Comparison of ENCODE assay signal across 26 cellular contexts in genomic region chr15:70034596-70034995, GRCh38.
A peak's percentile ranks its signal among the peaks of the same experiment; 100 is the strongest.
DNase-seq lines count a peak whose midpoint lies in the region; ATAC-seq, FAIRE-seq and TF ChIP-seq lines count a peak whose summit lies in the region.
"Had no signal": no experiment of that assay in that cellular context is flagged by ENCODE, and none has a peak within 500 bp of the region (broad histone marks: within the 10 kb centered on the region; RNA-seq: fewer than 3 reads in every experiment).

No MANE protein-coding gene starts in this region.

- H3K9me3 ChIP-seq in upper lobe of right lung (no peaks in the 10 kb centered on the region), H9 (ENCODE audit: control insufficient read depth, low read depth, low read length) (no peaks in the 10 kb centered on the region)
- H3K9me3 ChIP-seq: gastrocnemius medialis, testis, uterus had no signal

- intact Hi-C loops in cardiac septum (cut with DNase I) (no loop called here), left ventricle myocardium superior (cut with micrococcal nuclease) (no loop called here), upper lobe of right lung (cut with DNase I) (no loop called here)

- no peak overlapping the region for H4K5ac ChIP-seq in H9 (ENCODE audit: insufficient read length, low read depth, low read length)

- H3K4me1 ChIP-seq in upper lobe of right lung (no peaks in the 10 kb centered on the region), H9 (ENCODE audit: insufficient read depth, low read length) (no peaks in the 10 kb centered on the region)
- H3K4me1 ChIP-seq: gastrocnemius medialis had no signal

- H3K27me3 Mint-ChIP-seq in H9 (ENCODE audit: low read depth) = peaks cover 1% of the 10 kb centered on the region

- no peak overlapping the region for H2AFZ ChIP-seq in H9 (ENCODE audit: low read length)
- H2AFZ ChIP-seq: hepatocyte had no signal

- H3K4me3 Mint-ChIP-seq in H9 = no peak overlapping the region
- H3K4me3 Mint-ChIP-seq: activated CD4-positive, alpha-beta memory T cell treated with anti-CD3 and anti-CD28 coated beads, Interleukin-2, amount 10 ng/mL, durations not matched to agents 7 days and 5 days; neural crest cell had no signal

- no peak overlapping the region for H3K9ac ChIP-seq in H9 (ENCODE audit: extremely low read depth, insufficient read length, low read length)

- WGBS in H9 (ENCODE audit: extremely low coverage, insufficient read length, low lambda C conversion rate) = no CpG with 5 or more reads among the region's 7 CpGs

- H3K36me3 ChIP-seq in bronchial epithelial cell (ENCODE audit: control insufficient read depth, insufficient read depth, low read length) (no peaks in the 10 kb centered on the region), upper lobe of right lung (no peaks in the 10 kb centered on the region)
- H3K36me3 ChIP-seq: gastrocnemius medialis, uterus had no signal

- H3K27ac Mint-ChIP-seq in H9 = no peak overlapping the region
- H3K27ac Mint-ChIP-seq: activated CD4-positive, alpha-beta memory T cell treated with anti-CD3 and anti-CD28 coated beads, Interleukin-2, amount 10 ng/mL, durations not matched to agents 7 days and 5 days had no signal

- H3K4ac ChIP-seq in H9 (ENCODE audit: low read depth, low read length) = no peak overlapping the region

- no peaks in the 10 kb centered on the region for H3K9me3 Mint-ChIP-seq in H9
- H3K9me3 Mint-ChIP-seq: activated CD4-positive, alpha-beta memory T cell treated with anti-CD3 and anti-CD28 coated beads, Interleukin-2, amount 10 ng/mL, durations not matched to agents 7 days and 5 days; neural crest cell had no signal

- no peak overlapping the region for H4K8ac ChIP-seq in H9 (replicated peaks; ENCODE audit: insufficient read length, low read depth, low read length)

- no peak for ATAC-seq in left ventricle myocardium superior
- no peak for ATAC-seq in upper lobe of right lung
- ATAC-seq in GM21825 (IDR thresholded peaks at IDR 0.05; ENCODE audit: unreplicated experiment) = no peak
- ATAC-seq: gastrocnemius medialis, left colon, PC-3 had no signal

- H3K4me2 ChIP-seq in H9 (ENCODE audit: insufficient read depth, insufficient read length, low read length) = no peak overlapping the region
- H3K4me2 ChIP-seq: hepatocyte had no signal

- H3K23ac ChIP-seq in H9 (ENCODE audit: insufficient read length, low read depth, low read length) = no peak overlapping the region

- H2BK12ac ChIP-seq in H9 (ENCODE audit: insufficient read length, low read depth, low read length) = no peak overlapping the region

- no peaks in the 10 kb centered on the region for H3K36me3 Mint-ChIP-seq in H9 (ENCODE audit: insufficient read depth in 1 of 3, low read depth in 3 of 3)

- no peak overlapping the region for H3K4me3 ChIP-seq in bronchial epithelial cell (ENCODE audit: low read depth, low read length)
- no peak overlapping the region for H3K4me3 ChIP-seq in upper lobe of right lung
- H3K4me3 ChIP-seq: gastrocnemius medialis, hepatocyte, testis, uterus had no signal

- no peak overlapping the region for H3K14ac ChIP-seq in H9 (ENCODE audit: insufficient read depth, low read length)

- FAIRE-seq in bronchial epithelial cell (lab: Jason Lieb, UNC) = peak; percentile 84

- H3K79me2 ChIP-seq in H9 (ENCODE audit: insufficient read depth, low read length) = no peaks in the 10 kb centered on the region
- H3K79me2 ChIP-seq: hepatocyte had no signal

- H4K20me1 ChIP-seq in H9 (ENCODE audit: control insufficient read depth, insufficient read depth, insufficient read length) = no peaks in the 10 kb centered on the region

- H3K79me1 ChIP-seq in H9 (ENCODE audit: insufficient read depth, low read depth, low read length, poor library complexity, severe bottlenecking) = no peaks in the 10 kb centered on the region

- no peak overlapping the region for H3K56ac ChIP-seq in H9 (ENCODE audit: insufficient read length, low read depth, low read length)

- H3T11ph ChIP-seq in H9 (ENCODE audit: low read length) = no peak overlapping the region

- no peak overlapping the region for H3K18ac ChIP-seq in H9 (ENCODE audit: insufficient read length, low read depth, low read length)

- TF ChIP-seq CTCF in bronchial epithelial cell (IDR thresholded peaks at IDR 0.05; ENCODE audit: insufficient read depth, low read length, severe bottlenecking) (no peak), upper lobe of right lung (IDR thresholded peaks at IDR 0.05) (no peak), H9 (conservative IDR thresholded peaks at IDR 0.05) (no peak)

- no peak overlapping the region for H2AK5ac ChIP-seq in H9 (ENCODE audit: insufficient read length, low read length)

- H3K4me1 Mint-ChIP-seq in H9 = peaks cover 12 to 17% of the 10 kb centered on the region in 2 experiments
- H3K4me1 Mint-ChIP-seq: activated CD4-positive, alpha-beta memory T cell treated with anti-CD3 and anti-CD28 coated beads, Interleukin-2, amount 10 ng/mL, durations not matched to agents 7 days and 5 days had no signal

- no peak overlapping the region for H2BK15ac ChIP-seq in H9 (ENCODE audit: low read depth, low read length)

- no peak overlapping the region for H2BK120ac ChIP-seq in H9 (ENCODE audit: low read depth, low read length, poor library complexity, severe bottlenecking)

- no peak overlapping the region for H2BK5ac ChIP-seq in H9 (ENCODE audit: insufficient read length, low read length)

- H2BK20ac ChIP-seq in H9 (ENCODE audit: low read depth, low read length, poor library complexity, severe bottlenecking) = no peak overlapping the region

- H3K27ac ChIP-seq in upper lobe of right lung (no peak overlapping the region), H9 (ENCODE audit: insufficient read length, low read depth, low read length) (no peak overlapping the region)
- H3K27ac ChIP-seq: gastrocnemius medialis, hepatocyte, testis, uterus had no signal

- no peaks in the 10 kb centered on the region for H3K23me2 ChIP-seq in H9 (ENCODE audit: insufficient read length, low read depth, low read length, poor library complexity, severe bottlenecking)

- H3K27me3 ChIP-seq in bronchial epithelial cell (ENCODE audit: control insufficient read depth, insufficient read depth, low read length) = peaks cover 25% of the 10 kb centered on the region
- no peaks in the 10 kb centered on the region for H3K27me3 ChIP-seq in upper lobe of right lung
- no peaks in the 10 kb centered on the region for H3K27me3 ChIP-seq in H9 (ENCODE audit: insufficient read depth, low read length)
- H3K27me3 ChIP-seq: dorsolateral prefrontal cortex, hepatocyte, testis, uterus had no signal

- no peak overlapping the region for H4K91ac ChIP-seq in H9 (ENCODE audit: insufficient read length, low read depth, low read length)

- DNase-seq in cardiac septum (ENCODE audit: low spot score) (peak; percentile 26), left ventricle myocardium superior (no peak), NCI-H1694 treated with DMSO at 0.1 percent for 48 hours (lab: John Stamatoyannopoulos, UW) (peak; percentile 24), bronchial epithelial cell (ENCODE audit: low read depth) (no peak), upper lobe of right lung (peak; percentile 51), H9 (no peak), NCI-H1092 treated with DMSO at 0.1 percent for 48 hours (lab: John Stamatoyannopoulos, UW) (no peak)
- DNase-seq: activated CD4-positive, alpha-beta memory T cell treated with anti-CD3 and anti-CD28 coated beads, Interleukin-2, amount 10 ng/mL, durations not matched to agents 7 days and 5 days; activated CD4-positive, CD25-positive, alpha-beta regulatory T cell treated with anti-CD3 and anti-CD28 coated beads, Interleukin-2, amount 50 U/mL, for 72 hours; C1 segment of cervical spinal cord; cerebellar nuclear complex; gastrocnemius medialis; left colon; NCI-H1105 treated with DMSO at 0.1 percent for 48 hours; NCI-H2081; NCI-H345; PC-3; SHP77; stimulated activated CD4-positive, alpha-beta T cell treated with anti-CD3 and anti-CD28 coated beads, Interleukin-15, amount 100 ng/mL, for 24 hours; stimulated activated naive CD4-positive, alpha-beta T cell treated with Interleukin-2 at 50 U/mL for 16 hours; testis; uterus had no signal

Comparison
In these comparisons a context has a peak if more than half of its experiments do, and no peak if none do; other contexts are left out.
1. DNase-seq: peak in cardiac septum (single experiment), NCI-H1694 treated with DMSO at 0.1 percent for 48 hours (single experiment) and upper lobe of right lung (single experiment); none in left ventricle myocardium superior (single experiment), bronchial epithelial cell (single experiment), H9 (single experiment) and NCI-H1092 treated with DMSO at 0.1 percent for 48 hours (single experiment).